In the genomic region with DNA sequence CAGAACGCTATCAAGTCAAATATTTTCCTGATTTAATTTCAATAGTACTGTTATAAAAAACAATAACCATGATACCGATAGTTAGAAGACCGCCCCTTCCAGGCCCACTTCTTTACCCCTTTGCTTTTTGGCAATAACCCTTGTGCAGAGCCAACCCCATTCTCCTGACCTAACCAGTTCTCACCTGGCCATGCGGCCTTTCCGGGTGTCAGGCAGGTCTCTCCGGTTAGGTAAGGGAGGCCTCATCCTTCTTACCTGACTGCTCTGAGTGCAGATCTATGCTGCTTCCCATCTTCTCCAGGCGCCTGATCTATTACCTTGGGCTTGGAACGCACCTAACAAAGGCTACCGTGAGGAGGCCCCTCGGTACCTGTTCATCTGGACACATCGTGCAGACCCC, we compare ENCODE assay signal across 15 cellular contexts. TPM values are rescaled to one million over a fixed set of nuclear protein-coding genes. Genes with fewer than 3 reads are reported as not detected.
A peak's percentile ranks its signal among the peaks of the same experiment; 100 is the strongest.
DNase-seq lines count a peak whose midpoint lies in the region; ATAC-seq and TF ChIP-seq lines count a peak whose summit lies in the region.
"Had no signal": no experiment of that assay in that cellular context is flagged by ENCODE, and none has a peak within 500 bp of the region (broad histone marks: within the 10 kb centered on the region; RNA-seq: fewer than 3 reads in every experiment).

No MANE protein-coding gene starts in this region.

- H3K4me2 ChIP-seq in IMR-90 (ENCODE audit: low read depth, low read length), result no peak overlapping the region

- TF ChIP-seq RAD21 in IMR-90 (IDR thresholded peaks at IDR 0.05; ENCODE audit: low read length), result no peak

- in situ Hi-C loops in IMR-90 (cut with MboI; ENCODE audit: low sequenced_read_pairs), result no loop called here
- in situ Hi-C loops in KBM-7 (cut with MboI; ENCODE audit: low pct_unique_long_range_greater_than_20kb, low sequenced_read_pairs), result no loop called here

- no peak overlapping the region for H3K18ac ChIP-seq in IMR-90 (ENCODE audit: low read depth, low read length)

- peaks cover 11% of the 10 kb centered on the region; the same call in 1 of the 2 replicates for H3K36me3 ChIP-seq in IMR-90 (ENCODE audit: control insufficient read depth, insufficient read depth, low read length)
- no peaks in the 10 kb centered on the region for H3K36me3 ChIP-seq in body of pancreas (replicated peaks in 1 of 2; ENCODE audit: insufficient read depth in 1 of 2, low read depth in 2 of 2)
- no peaks in the 10 kb centered on the region for H3K36me3 ChIP-seq in lower lobe of right lung
- H3K36me3 ChIP-seq in tibial artery, result no peaks in the 10 kb centered on the region
- H3K36me3 ChIP-seq: left lung had no signal

- POLR2A ChIA-PET in IMR-90 (lab: Charles Lee; ENCODE audit: unreplicated experiment), result no interaction called here

- no peak overlapping the region for H2AK5ac ChIP-seq in IMR-90 (ENCODE audit: low read depth, low read length)

- H3K23ac ChIP-seq in IMR-90 (ENCODE audit: low read depth, low read length), result 0 out of 2 replicates have a peak overlapping the region, but pooled peaks have one; percentile 29

- no peak overlapping the region for H3K56ac ChIP-seq in IMR-90 (ENCODE audit: extremely low read depth, insufficient read depth, low read length)

- peaks cover 69% of the 10 kb centered on the region for H3K4me1 ChIP-seq in IMR-90 (ENCODE audit: control insufficient read depth, insufficient read depth, low read length)
- peaks cover 80% of the 10 kb centered on the region for H3K4me1 ChIP-seq in body of pancreas
- peaks cover 96% of the 10 kb centered on the region for H3K4me1 ChIP-seq in lower lobe of right lung
- H3K4me1 ChIP-seq in tibial artery, result peaks cover 0 to 91% (median 52%) of the 10 kb centered on the region in 4 donors

- H4K8ac ChIP-seq in IMR-90 (ENCODE audit: low read depth in 2 of 2, low read length in 2 of 2), result no peak overlapping the region; a peak in 1 of 4 replicates

- dilution Hi-C loops in IMR-90 (cut with HindIII; ENCODE audit: low sequenced_read_pairs, unreplicated experiment), result no loop called here

- no TSS peak for BruUV-seq in IMR-90 (replicated peaks; lab: Mats Ljungman, UMichigan)

- ATAC-seq in IMR-90 (ENCODE audit: low read depth) (no peak), body of pancreas (no peak), lower lobe of right lung (no peak), HG02852 (IDR thresholded peaks at IDR 0.05; ENCODE audit: unreplicated experiment) (no peak)
- ATAC-seq: activated naive CD4-positive, alpha-beta T cell treated with anti-CD3 and anti-CD28 coated beads, Interleukin-2, amount 50 U/mL, for 72 hours; left lung; natural killer cell; stimulated activated naive CD8-positive, alpha-beta T cell treated with anti-CD3 and anti-CD28 coated beads, Interleukin-15, amount 100 ng/mL, for 72 hours had no signal

- no peak overlapping the region for H2AK9ac ChIP-seq in IMR-90 (replicated peaks; ENCODE audit: low read depth, low read length, poor library complexity)

- H2BK120ac ChIP-seq in IMR-90 (ENCODE audit: low read depth, low read length), result no peak overlapping the region

- H3K27ac ChIP-seq in IMR-90 (ENCODE audit: insufficient read depth, low read length), result no peak overlapping the region
- peak overlapping the region in 3 of 4 donors; percentile 69 to 91 (median 83) for H3K27ac ChIP-seq in body of pancreas
- H3K27ac ChIP-seq in lower lobe of right lung, result peak overlapping the region; percentile 73
- peak overlapping the region; percentile 59 to 68 for H3K27ac ChIP-seq in tibial artery

- DNase-seq in IMR-90 (no peak), body of pancreas (no peak), lower lobe of right lung (no peak), tibial artery (no peak), KBM-7 (no peak), AG08395 (ENCODE audit: low spot score) (no peak)
- DNase-seq: activated CD4-positive, alpha-beta T cell treated with anti-CD3 and anti-CD28 coated beads, Interleukin-2, amount 50 U/mL, for 4 hours; activated T-cell treated with anti-CD3 and anti-CD28 coated beads, Interleukin-2, amount 50 U/mL, for 24 hours; left lung; natural killer cell; NCI-H2029; RPMI8226; stimulated activated naive CD8-positive, alpha-beta T cell treated with anti-CD3 and anti-CD28 coated beads, Interleukin-15, amount 100 ng/mL, for 72 hours had no signal

- no peak for TF ChIP-seq POLR2A in IMR-90 (IDR thresholded peaks at IDR 0.05; ENCODE audit: low read depth, low read length)
- no peak for TF ChIP-seq POLR2A in body of pancreas (IDR thresholded peaks at IDR 0.05)

- H3K4ac ChIP-seq in IMR-90 (ENCODE audit: low read depth, low read length), result no peak overlapping the region

- H3K9me3 ChIP-seq in IMR-90 (ENCODE audit: control insufficient read depth, insufficient read depth, low read length) (no peaks in the 10 kb centered on the region), body of pancreas (no peaks in the 10 kb centered on the region), lower lobe of right lung (no peaks in the 10 kb centered on the region), tibial artery (no peaks in the 10 kb centered on the region)
- H3K9me3 ChIP-seq: left lung had no signal

- no peak overlapping the region for H4K91ac ChIP-seq in IMR-90 (ENCODE audit: insufficient read depth, low read depth, low read length)

- H3K9me1 ChIP-seq in IMR-90 (ENCODE audit: insufficient read depth, low read length), result peaks cover 80% of the 10 kb centered on the region

- peaks cover 99% of the 10 kb centered on the region for H4K20me1 ChIP-seq in IMR-90 (ENCODE audit: insufficient read depth, low read length)

- H3K79me1 ChIP-seq in IMR-90 (ENCODE audit: low read depth in 1 of 2, low read length in 2 of 2), result peaks cover 12 to 95% of the 10 kb centered on the region in 2 experiments; a peak in 3 of 4 replicates

- 90% methylated on average over 8 of the region's 11 CpGs; no CpG with 5 or more reads in 1 of the 2 experiments for WGBS in IMR-90 (ENCODE audit: extremely low coverage in 2 of 2, insufficient read length in 1 of 2), 2 experiments
- WGBS in body of pancreas, 2 donors, result 72 to 74% methylated on average over 11 of the region's 11 CpGs

- H3K14ac ChIP-seq in IMR-90 (replicated peaks; ENCODE audit: low read depth, low read length), result no peak overlapping the region

- no peaks in the 10 kb centered on the region for H3K27me3 ChIP-seq in IMR-90 (ENCODE audit: control insufficient read depth, insufficient read depth, low read length)
- no peaks in the 10 kb centered on the region for H3K27me3 ChIP-seq in body of pancreas
- no peaks in the 10 kb centered on the region for H3K27me3 ChIP-seq in lower lobe of right lung (ENCODE audit: low read depth)
- no peaks in the 10 kb centered on the region for H3K27me3 ChIP-seq in tibial artery
- H3K27me3 ChIP-seq: left lung had no signal

- H4K5ac ChIP-seq in IMR-90 (ENCODE audit: low read depth, low read length), result no peak overlapping the region

- H3K4me3 ChIP-seq in IMR-90 (ENCODE audit: insufficient read depth, low read depth, low read length) (no peak overlapping the region), body of pancreas (no peak overlapping the region), lower lobe of right lung (no peak overlapping the region), tibial artery (no peak overlapping the region)
- H3K4me3 ChIP-seq: left lung had no signal

- no peak overlapping the region for H2BK20ac ChIP-seq in IMR-90 (ENCODE audit: low read depth, low read length)

- peak overlapping the region; percentile 47 for H2BK5ac ChIP-seq in IMR-90 (ENCODE audit: low read depth, low read length, poor library complexity, severe bottlenecking)

- TF ChIP-seq CTCF in IMR-90 (conservative IDR thresholded peaks at IDR 0.05; ENCODE audit: low read depth, low read length) (no peak), body of pancreas (IDR thresholded peaks at IDR 0.05) (no peak), lower lobe of right lung (IDR thresholded peaks at IDR 0.05) (no peak), tibial artery (IDR thresholded peaks at IDR 0.05) (no peak)

- no peak overlapping the region for H2AFZ ChIP-seq in IMR-90 (replicated peaks; ENCODE audit: low read length, poor library complexity)

- H2BK15ac ChIP-seq in IMR-90 (ENCODE audit: low read depth, low read length), result no peak overlapping the region

- CTCF ChIA-PET in IMR-90 (lab: Yijun Ruan, JAX), result no interaction called here

- no peak overlapping the region for H3K9ac ChIP-seq in IMR-90 (ENCODE audit: low read depth, low read length)

- intact Hi-C loops in IMR-90 (cut with micrococcal nuclease) (no loop called here), body of pancreas (cut with DNase I) (no loop called here), lower lobe of right lung (cut with DNase I) (no loop called here), tibial artery (cut with DNase I; ENCODE audit: low total_unique reads) (no loop called here)

TF ChIP-seq in IMR-90, 13 proteins besides CTCF, POLR2A, EP300 and RAD21 (continues in another document):
- no peak for TF ChIP-seq CEBPB (IDR thresholded peaks at IDR 0.05; ENCODE audit: low read depth, low read length)
- TF ChIP-seq MXI1 (IDR thresholded peaks at IDR 0.05; ENCODE audit: borderline replicate concordance, low read depth, low read length), result no peak
- no peak for TF ChIP-seq BHLHE40 (IDR thresholded peaks at IDR 0.05; ENCODE audit: low read depth, low read length)
- TF ChIP-seq FOS (IDR thresholded peaks at IDR 0.05; ENCODE audit: low read depth, low read length), result no peak
- no peak for TF ChIP-seq RCOR1 (IDR thresholded peaks at IDR 0.05; ENCODE audit: insufficient replicate concordance, low read length)
- TF ChIP-seq, protein P1, sequence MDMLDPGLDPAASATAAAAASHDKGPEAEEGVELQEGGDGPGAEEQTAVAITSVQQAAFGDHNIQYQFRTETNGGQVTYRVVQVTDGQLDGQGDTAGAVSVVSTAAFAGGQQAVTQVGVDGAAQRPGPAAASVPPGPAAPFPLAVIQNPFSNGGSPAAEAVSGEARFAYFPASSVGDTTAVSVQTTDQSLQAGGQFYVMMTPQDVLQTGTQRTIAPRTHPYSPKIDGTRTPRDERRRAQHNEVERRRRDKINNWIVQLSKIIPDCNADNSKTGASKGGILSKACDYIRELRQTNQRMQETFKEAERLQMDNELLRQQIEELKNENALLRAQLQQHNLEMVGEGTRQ (IDR thresholded peaks at IDR 0.05; ENCODE audit: low read depth, low read length), result no peak
- TF ChIP-seq SMC3 (IDR thresholded peaks at IDR 0.05; ENCODE audit: low read depth, low read length), result no peak
- no peak for TF ChIP-seq CHD1 (IDR thresholded peaks at IDR 0.05; ENCODE audit: low read depth, low read length)
- no peak for TF ChIP-seq RFX5 (IDR thresholded peaks at IDR 0.05; ENCODE audit: low read depth, low read length)
- no peak for TF ChIP-seq MAZ (IDR thresholded peaks at IDR 0.05; ENCODE audit: borderline replicate concordance, low read depth, low read length)
- TF ChIP-seq MAFK (IDR thresholded peaks at IDR 0.05; ENCODE audit: low read depth, low read length), result no peak
- no peak for TF ChIP-seq NFE2L2 (IDR thresholded peaks at IDR 0.05; ENCODE audit: low read depth, low read length)

RNA-seq across cellular contexts. Expression of gene ZMIZ1, which starts 26.6 kb away (rescaled TPM):
- 6.6 and 6.7 TPM in 2 replicates for total RNA-seq in IMR-90 (2012; rRNA removed)
- polyA plus RNA-seq in IMR-90 (2012; rRNA removed), result 43.2 and 48.7 TPM in 2 replicates
- polyA plus RNA-seq in IMR-90 (2012; cell fraction: cytosol; rRNA removed), result 39.5 and 51.2 TPM in 2 replicates
- 57.0 and 113 TPM in 2 replicates for polyA plus RNA-seq in IMR-90 (2012; cell fraction: nucleus; rRNA removed; ENCODE audit: low replicate concordance)
- total RNA-seq in body of pancreas, result 10 to 100 TPM; 27.2 to 42.2 TPM
- 102 TPM for total RNA-seq in lower lobe of right lung
